In the genomic region with DNA sequence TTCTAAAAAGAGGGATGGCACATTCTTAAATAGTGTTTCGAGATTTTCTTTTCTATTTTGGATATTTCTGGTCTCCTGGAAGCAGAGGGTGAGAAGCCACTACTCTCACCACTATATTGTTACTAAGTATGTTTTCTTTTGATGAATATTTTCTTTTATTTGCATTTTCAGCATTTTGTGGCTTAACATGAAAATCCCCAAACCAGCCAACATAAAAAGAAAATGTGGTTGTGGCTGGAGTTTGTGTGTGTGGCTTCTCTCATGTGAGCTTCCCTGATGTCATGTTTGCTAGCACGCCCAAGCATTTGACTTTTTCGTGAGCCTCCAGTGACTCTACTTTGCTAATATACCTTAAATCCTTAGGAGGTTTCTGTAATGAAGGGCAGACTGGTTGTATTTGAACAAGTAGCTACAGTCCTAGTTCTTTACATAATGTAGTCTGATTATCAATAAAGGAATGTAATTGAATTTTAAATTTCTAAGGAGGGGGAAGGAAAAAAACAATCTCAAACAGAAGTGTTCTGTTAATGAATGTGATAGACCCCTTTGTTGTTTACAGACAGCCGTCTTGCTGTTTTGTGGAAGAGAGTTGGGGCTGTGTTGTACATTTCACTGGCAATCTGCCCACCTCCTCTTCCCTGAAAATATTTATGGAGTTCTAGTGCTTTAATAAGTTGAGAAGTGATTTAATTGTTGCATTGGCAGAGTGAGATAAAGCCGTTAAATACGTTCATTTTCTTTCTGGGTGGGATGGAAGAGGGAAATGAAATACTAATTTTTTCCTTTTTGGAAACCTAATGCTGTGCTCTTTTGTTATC, we compare ENCODE assay signal across 11 cellular contexts.
A peak's percentile ranks its signal among the peaks of the same experiment; 100 is the strongest.
DNase-seq lines count a peak whose midpoint lies in the region; ATAC-seq and TF ChIP-seq lines count a peak whose summit lies in the region.
"Had no signal": no experiment of that assay in that cellular context is flagged by ENCODE, and none has a peak within 500 bp of the region (broad histone marks: within the 10 kb centered on the region; RNA-seq: fewer than 3 reads in every experiment).

No MANE protein-coding gene starts in this region.

- peaks cover 14% of the 10 kb centered on the region for H3K36me3 Mint-ChIP-seq in activated CD4-positive, alpha-beta memory T cell treated with anti-CD3 and anti-CD28 coated beads for 36 hours
- no peaks in the 10 kb centered on the region for H3K36me3 Mint-ChIP-seq in glutamatergic neuron (ENCODE audit: unreplicated experiment)

- H3K4me1 Mint-ChIP-seq in activated CD4-positive, alpha-beta memory T cell treated with anti-CD3 and anti-CD28 coated beads for 36 hours (ENCODE audit: low read depth): peaks cover 5% of the 10 kb centered on the region
- H3K4me1 Mint-ChIP-seq in glutamatergic neuron (ENCODE audit: low read depth, unreplicated experiment): peaks cover 6% of the 10 kb centered on the region

- no peak overlapping the region for H3K27ac Mint-ChIP-seq in activated CD4-positive, alpha-beta memory T cell treated with anti-CD3 and anti-CD28 coated beads for 36 hours
- no peak overlapping the region for H3K27ac Mint-ChIP-seq in glutamatergic neuron (ENCODE audit: unreplicated experiment)

- TF ChIP-seq CTCF in GM10248 (IDR thresholded peaks at IDR 0.05; ENCODE audit: control extremely low read depth, extremely low read depth, low read depth, missing control alignments): no peak
- no peak for TF ChIP-seq CTCF in glutamatergic neuron (IDR thresholded peaks at IDR 0.05; ENCODE audit: partially characterized antibody, unreplicated experiment)

- DNase-seq in GM10248 (ENCODE audit: extremely low spot score) (peak; percentile 48), glutamatergic neuron (no peak), NCI-H69 (lab: John Stamatoyannopoulos, UW) (no peak), NCI-H146 (lab: John Stamatoyannopoulos, UW) (no peak)
- DNase-seq in activated CD4-positive, alpha-beta memory T cell treated with anti-CD3 and anti-CD28 coated beads for 36 hours: peak; percentile 30
- DNase-seq in activated CD4-positive, CD25-positive, alpha-beta regulatory T cell treated with anti-CD3 and anti-CD28 coated beads, Interleukin-2, amount 50 U/mL, for 72 hours: no peak
- DNase-seq: foreskin fibroblast, occipital lobe, SHP77 treated with DMSO at 0.1 percent for 48 hours had no signal

- intact Hi-C loops in activated CD4-positive, alpha-beta memory T cell treated with anti-CD3 and anti-CD28 coated beads for 36 hours (cut with micrococcal nuclease): no loop called here

- ATAC-seq in GM18909 (IDR thresholded peaks at IDR 0.05; ENCODE audit: poor library complexity, unreplicated experiment) (peak; percentile 81), HG02852 (IDR thresholded peaks at IDR 0.05; ENCODE audit: unreplicated experiment) (peak; percentile 79)

- H3K27me3 Mint-ChIP-seq in activated CD4-positive, alpha-beta memory T cell treated with anti-CD3 and anti-CD28 coated beads for 36 hours: no peaks in the 10 kb centered on the region
- H3K27me3 Mint-ChIP-seq in glutamatergic neuron (ENCODE audit: unreplicated experiment): peaks cover 2% of the 10 kb centered on the region

- CTCF ChIA-PET in GM10248 (lab: Yijun Ruan, JAX): interaction anchor here (1.2 to 16.9 kb wide), 10 partner anchors 10 to 256 kb away, joined by 3 to 210 read pairs (median 4); a partner anchor contains a TSS
- CTCF ChIA-PET in activated CD4-positive, alpha-beta memory T cell treated with anti-CD3 and anti-CD28 coated beads for 36 hours (lab: Charles Lee): interaction anchor here (0.6 to 6.8 kb wide), 3 partner anchors 16 to 219 kb away, joined by 3 to 55 read pairs (median 4); no protein-coding TSS in a partner anchor

- POLR2A ChIA-PET in GM10248 (lab: Yijun Ruan, JAX): no interaction called here
- POLR2A ChIA-PET in activated CD4-positive, alpha-beta memory T cell treated with anti-CD3 and anti-CD28 coated beads for 36 hours (lab: Charles Lee): no interaction called here

- peaks cover 6% of the 10 kb centered on the region for H3K9me3 Mint-ChIP-seq in activated CD4-positive, alpha-beta memory T cell treated with anti-CD3 and anti-CD28 coated beads for 36 hours
- peaks cover 2% of the 10 kb centered on the region for H3K9me3 Mint-ChIP-seq in glutamatergic neuron (ENCODE audit: unreplicated experiment)

- no peak overlapping the region for H3K4me3 Mint-ChIP-seq in activated CD4-positive, alpha-beta memory T cell treated with anti-CD3 and anti-CD28 coated beads for 36 hours
- no peak overlapping the region for H3K4me3 Mint-ChIP-seq in glutamatergic neuron (ENCODE audit: unreplicated experiment)

Comparison
In these comparisons a context has a peak if more than half of its experiments do, and no peak if none do; other contexts are left out.
1. DNase-seq: peak in GM10248 (single experiment) and activated CD4-positive, alpha-beta memory T cell treated with anti-CD3 and anti-CD28 coated beads for 36 hours (single experiment); none in glutamatergic neuron (single experiment), NCI-H69 (single experiment), NCI-H146 (single experiment) and activated CD4-positive, CD25-positive, alpha-beta regulatory T cell treated with anti-CD3 and anti-CD28 coated beads, Interleukin-2, amount 50 U/mL, for 72 hours (single experiment).